1 cellular context compared by ENCODE assay signal in genomic region chr17:48997827-48998556, GRCh38.
TF ChIP-seq lines count a peak whose summit lies in the region.

No MANE protein-coding gene starts in this region.

TF ChIP-seq in HepG2, 621 proteins besides CTCF, POLR2A, EP300 and RAD21 (continued from another document and continues in another):
- TF ChIP-seq ZBTB4 (CRISPR knock-in tag; IDR thresholded peaks at IDR 0.05; ENCODE audit: borderline replicate concordance) (no peak; the same call in 1 of the 2 replicates), ZNF34 (CRISPR knock-in tag; IDR thresholded peaks at IDR 0.05; ENCODE audit: borderline replicate concordance) (peak; percentile 81; the same call in 1 of the 2 replicates), ZFAT (CRISPR knock-in tag; conservative IDR thresholded peaks at IDR 0.05) (no peak), CEBPZ (IDR thresholded peaks at IDR 0.05; ENCODE audit: low read length) (no peak), KLF11 (CRISPR knock-in tag; IDR thresholded peaks at IDR 0.05) (no peak), MNT (IDR thresholded peaks at IDR 0.05) (no peak), E2F2 (CRISPR knock-in tag; IDR thresholded peaks at IDR 0.05; ENCODE audit: borderline replicate concordance) (no peak), NR2C2 (CRISPR knock-in tag; IDR thresholded peaks at IDR 0.05; ENCODE audit: borderline replicate concordance) (0 out of 2 replicates have a peak, but pooled peaks have one; percentile 59), ZFP90 (CRISPR knock-in tag; IDR thresholded peaks at IDR 0.05; ENCODE audit: borderline replicate concordance) (no peak), THAP8 (CRISPR knock-in tag; IDR thresholded peaks at IDR 0.05; ENCODE audit: borderline replicate concordance) (0 out of 2 replicates have a peak, but pooled peaks have one; percentile 21), XRCC5 (optimal IDR thresholded peaks at IDR 0.05; ENCODE audit: low read length) (no peak), NFAT5 (CRISPR knock-in tag; IDR thresholded peaks at IDR 0.05) (peak; percentile 40; the same call in 1 of the 2 replicates), CBX1 (IDR thresholded peaks at IDR 0.05; ENCODE audit: low read depth) (no peak), MED13 (CRISPR knock-in tag; IDR thresholded peaks at IDR 0.05) (0 out of 2 replicates have a peak, but pooled peaks have one; percentile 36), FOXK1 (CRISPR knock-in tag; IDR thresholded peaks at IDR 0.05; ENCODE audit: borderline replicate concordance, low read depth) (no peak), USF2 (IDR thresholded peaks at IDR 0.05; ENCODE audit: low read depth, low read length) (no peak), USF2 (CRISPR knock-in tag; IDR thresholded peaks at IDR 0.05; ENCODE audit: borderline replicate concordance) (no peak), ELK4 (CRISPR knock-in tag; IDR thresholded peaks at IDR 0.05; ENCODE audit: borderline replicate concordance) (no peak), PHF8 (CRISPR knock-in tag; IDR thresholded peaks at IDR 0.05) (peak; percentile 46), FOXP4 (CRISPR knock-in tag; IDR thresholded peaks at IDR 0.05) (no peak; the same call in 1 of the 2 replicates), HNRNPK (IDR thresholded peaks at IDR 0.05; ENCODE audit: low read depth, low read length, poor library complexity, severe bottlenecking) (no peak), ZFP37 (CRISPR knock-in tag; IDR thresholded peaks at IDR 0.05; ENCODE audit: borderline replicate concordance) (no peak), ISL2 (CRISPR knock-in tag; IDR thresholded peaks at IDR 0.05) (peak; percentile 13; the same call in 1 of the 2 replicates), ZNF7 (CRISPR knock-in tag; IDR thresholded peaks at IDR 0.05) (0 out of 2 replicates have a peak, but pooled peaks have one; percentile 11), NR2F1 (CRISPR knock-in tag; IDR thresholded peaks at IDR 0.05) (no peak), HINFP (CRISPR knock-in tag; IDR thresholded peaks at IDR 0.05; ENCODE audit: low read depth) (0 out of 2 replicates have a peak, but pooled peaks have one; percentile 38), ZBTB38 (CRISPR knock-in tag; IDR thresholded peaks at IDR 0.05) (peak; percentile 16; the same call in 1 of the 2 replicates), ZBTB7A (CRISPR knock-in tag; IDR thresholded peaks at IDR 0.05) (no peak; the same call in none of the 2 replicates), CC2D1A (CRISPR knock-in tag; IDR thresholded peaks at IDR 0.05) (no peak), ZNF562 (CRISPR knock-in tag; IDR thresholded peaks at IDR 0.05; ENCODE audit: borderline replicate concordance) (no peak), ZNF484 (CRISPR knock-in tag; IDR thresholded peaks at IDR 0.05; ENCODE audit: borderline replicate concordance, low read depth) (no peak), PRMT3 (CRISPR knock-in tag; IDR thresholded peaks at IDR 0.05; ENCODE audit: borderline replicate concordance, low read depth) (no peak; the same call in 1 of the 2 replicates)
